In genomic region chr17:78263063-78263735, GRCh38 we compare ENCODE assay signal across 2 cellular contexts.
TF ChIP-seq lines count a peak whose summit lies in the region.

No MANE protein-coding gene starts in this region.

TF ChIP-seq in PFSK-1, 5 proteins besides CTCF, POLR2A, EP300 and RAD21:
- TF ChIP-seq TAF1 (IDR thresholded peaks at IDR 0.05; ENCODE audit: borderline replicate concordance, insufficient read depth, low read length) (peak; percentile 55; the same call in 1 of the 2 replicates), POLR2AphosphoS5 (IDR thresholded peaks at IDR 0.05; ENCODE audit: low read depth, low read length) (peak; percentile 53; the same call in 1 of the 2 replicates), FOXP2 (optimal IDR thresholded peaks at IDR 0.05; ENCODE audit: borderline replicate concordance, extremely low read depth, extremely low read length, insufficient read depth) (peak; percentile 98), SIN3A (IDR thresholded peaks at IDR 0.05; ENCODE audit: borderline replicate concordance, insufficient read depth, low read length) (peak; percentile 82; the same call in 1 of the 2 replicates)
- TF ChIP-seq, protein P1, sequence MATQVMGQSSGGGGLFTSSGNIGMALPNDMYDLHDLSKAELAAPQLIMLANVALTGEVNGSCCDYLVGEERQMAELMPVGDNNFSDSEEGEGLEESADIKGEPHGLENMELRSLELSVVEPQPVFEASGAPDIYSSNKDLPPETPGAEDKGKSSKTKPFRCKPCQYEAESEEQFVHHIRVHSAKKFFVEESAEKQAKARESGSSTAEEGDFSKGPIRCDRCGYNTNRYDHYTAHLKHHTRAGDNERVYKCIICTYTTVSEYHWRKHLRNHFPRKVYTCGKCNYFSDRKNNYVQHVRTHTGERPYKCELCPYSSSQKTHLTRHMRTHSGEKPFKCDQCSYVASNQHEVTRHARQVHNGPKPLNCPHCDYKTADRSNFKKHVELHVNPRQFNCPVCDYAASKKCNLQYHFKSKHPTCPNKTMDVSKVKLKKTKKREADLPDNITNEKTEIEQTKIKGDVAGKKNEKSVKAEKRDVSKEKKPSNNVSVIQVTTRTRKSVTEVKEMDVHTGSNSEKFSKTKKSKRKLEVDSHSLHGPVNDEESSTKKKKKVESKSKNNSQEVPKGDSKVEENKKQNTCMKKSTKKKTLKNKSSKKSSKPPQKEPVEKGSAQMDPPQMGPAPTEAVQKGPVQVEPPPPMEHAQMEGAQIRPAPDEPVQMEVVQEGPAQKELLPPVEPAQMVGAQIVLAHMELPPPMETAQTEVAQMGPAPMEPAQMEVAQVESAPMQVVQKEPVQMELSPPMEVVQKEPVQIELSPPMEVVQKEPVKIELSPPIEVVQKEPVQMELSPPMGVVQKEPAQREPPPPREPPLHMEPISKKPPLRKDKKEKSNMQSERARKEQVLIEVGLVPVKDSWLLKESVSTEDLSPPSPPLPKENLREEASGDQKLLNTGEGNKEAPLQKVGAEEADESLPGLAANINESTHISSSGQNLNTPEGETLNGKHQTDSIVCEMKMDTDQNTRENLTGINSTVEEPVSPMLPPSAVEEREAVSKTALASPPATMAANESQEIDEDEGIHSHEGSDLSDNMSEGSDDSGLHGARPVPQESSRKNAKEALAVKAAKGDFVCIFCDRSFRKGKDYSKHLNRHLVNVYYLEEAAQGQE (IDR thresholded peaks at IDR 0.05; ENCODE audit: insufficient read depth in 1 of 2, low read depth in 2 of 2, low read length in 2 of 2), result peak in 1 of 2 experiments; percentile 72; a peak in 2 of 4 replicates

TF ChIP-seq in H1, 55 proteins besides CTCF, POLR2A, EP300 and RAD21:
- no peak for TF ChIP-seq SP2 (IDR thresholded peaks at IDR 0.05; ENCODE audit: low read length)
- TF ChIP-seq NANOG (IDR thresholded peaks at IDR 0.05; ENCODE audit: insufficient read depth, low read depth, low read length, poor library complexity, severe bottlenecking), result no peak
- no peak for TF ChIP-seq RXRA (IDR thresholded peaks at IDR 0.05; ENCODE audit: insufficient read depth, low read depth, low read length)
- TF ChIP-seq CHD2 (IDR thresholded peaks at IDR 0.05; ENCODE audit: low read length), result no peak
- no peak for TF ChIP-seq TAF1 (IDR thresholded peaks at IDR 0.05; ENCODE audit: low read depth, low read length)
- TF ChIP-seq KDM5A (IDR thresholded peaks at IDR 0.05; ENCODE audit: low read length), result no peak
- no peak for TF ChIP-seq CTBP2 (IDR thresholded peaks at IDR 0.05; ENCODE audit: borderline replicate concordance, insufficient read depth, insufficient read length, low read length)
- no peak for TF ChIP-seq YY1 (IDR thresholded peaks at IDR 0.05; ENCODE audit: low read depth, low read length)
- no peak for TF ChIP-seq RBBP5 (IDR thresholded peaks at IDR 0.05; ENCODE audit: borderline replicate concordance, low read depth, low read length)
- TF ChIP-seq GABPA (IDR thresholded peaks at IDR 0.05; ENCODE audit: borderline replicate concordance, insufficient read depth, low read length), result no peak
- TF ChIP-seq GTF2F1 (IDR thresholded peaks at IDR 0.05; ENCODE audit: borderline replicate concordance, low read depth, low read length), result no peak
- no peak for TF ChIP-seq E2F6 (IDR thresholded peaks at IDR 0.05)
- TF ChIP-seq SIN3A (conservative IDR thresholded peaks at IDR 0.05 in 1 of 2, IDR thresholded peaks at IDR 0.05 in 1 of 2; ENCODE audit: low read depth in 1 of 2, low read length in 2 of 2), result no peak
